ENCODE assay signal across 16 cellular contexts in genomic region chr1:216518844-216519627, GRCh38.
"Had no signal": no experiment of that assay in that cellular context is flagged by ENCODE, and none has a peak within 500 bp of the region (broad histone marks: within the 10 kb centered on the region; RNA-seq: fewer than 3 reads in every experiment).

No MANE protein-coding gene starts in this region.

- H3K27me3 ChIP-seq: body of pancreas, left lung, sigmoid colon, spleen, thyroid gland had no signal

- H3K4me3 ChIP-seq: body of pancreas, left lung, sigmoid colon, spleen, thyroid gland had no signal

- H2AFZ ChIP-seq: parathyroid adenoma had no signal

- H3K79me2 ChIP-seq: parathyroid adenoma had no signal

- H3K27ac ChIP-seq: body of pancreas, epithelial cell of prostate, left lung, parathyroid adenoma, sigmoid colon, spleen, thyroid gland had no signal

- H3K9me3 ChIP-seq: body of pancreas, left lung, sigmoid colon, spleen, thyroid gland had no signal

- H3K4me1 ChIP-seq: body of pancreas, parathyroid adenoma, sigmoid colon, thyroid gland had no signal

- H3K9ac ChIP-seq: parathyroid adenoma had no signal

- DNase-seq: activated CD4-positive, alpha-beta T cell treated with anti-CD3 and anti-CD28 coated beads, Interleukin-2, amount 50 U/mL, for 48 hours; activated naive CD4-positive, alpha-beta T cell treated with Interleukin-2 at 50 U/mL for 16 hours; activated naive CD8-positive, alpha-beta T cell treated with anti-CD3 and anti-CD28 coated beads, Interleukin-2, amount 10 ng/mL, durations not matched to agents 7 days and 5 days; amygdala; body of pancreas; endodermal cell; left lung; midbrain; sigmoid colon; spleen; stimulated activated naive CD4-positive, alpha-beta T cell treated with Interleukin-2 at 50 U/mL for 16 hours; thyroid gland had no signal

- ATAC-seq: body of pancreas, left lung had no signal

- FAIRE-seq: frontal cortex, TTC549 had no signal

- H3K36me3 ChIP-seq: left lung, sigmoid colon, spleen, thyroid gland had no signal
